ENCODE assay signal across 17 cellular contexts in the genomic region with DNA sequence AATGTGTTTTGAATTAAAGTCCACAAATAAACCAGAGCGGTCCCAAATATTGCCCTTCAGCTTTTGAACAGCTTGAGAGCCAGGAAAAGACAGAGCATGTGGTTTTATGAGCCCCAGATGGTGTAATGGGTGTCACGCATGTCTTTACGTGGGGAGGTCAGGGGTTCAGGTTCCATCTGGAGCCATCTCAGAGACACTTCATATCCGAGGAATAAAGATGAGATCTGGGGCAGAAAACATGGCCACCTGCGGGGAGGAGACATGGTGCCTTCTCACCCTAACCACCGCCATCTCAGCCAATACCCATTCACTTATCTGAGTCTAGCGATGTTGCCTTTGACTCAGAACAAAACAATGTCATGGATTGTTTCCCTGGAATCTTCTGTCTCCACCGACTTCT. TPM values are rescaled to one million over a fixed set of nuclear protein-coding genes. Genes with fewer than 3 reads are reported as not detected.
DNase-seq lines count a peak whose midpoint lies in the region; ATAC-seq and TF ChIP-seq lines count a peak whose summit lies in the region.
"Had no signal": no experiment of that assay in that cellular context is flagged by ENCODE, and none has a peak within 500 bp of the region (broad histone marks: within the 10 kb centered on the region; RNA-seq: fewer than 3 reads in every experiment).

No MANE protein-coding gene starts in this region.

- H3K27ac Mint-ChIP-seq in GM23338 (no peak overlapping the region), brain (peak overlapping the region in 3 of 5 experiments; percentile 17 to 87 (median 81))
- H3K27ac Mint-ChIP-seq: activated T-cell treated with anti-CD3 and anti-CD28 coated beads, Interleukin-2, amount 50 U/mL, for 24 hours; H9 had no signal

- CTCF ChIA-PET in AG04450 (lab: Charles Lee), result interaction anchor here (1.0 to 1.3 kb wide), 3 partner anchors 38 to 217 kb away, joined by 3 to 4 read pairs (median 4); no protein-coding TSS in a partner anchor
- CTCF ChIA-PET in GM10248 (lab: Yijun Ruan, JAX), result no interaction called here

- peaks cover 3% of the 10 kb centered on the region; the same call in 1 of the 3 replicates for H3K9me3 Mint-ChIP-seq in GM23338
- H3K9me3 Mint-ChIP-seq in brain, result peaks cover 0 to 3% (median 0%) of the 10 kb centered on the region in 5 experiments
- H3K9me3 Mint-ChIP-seq: activated T-cell treated with anti-CD3 and anti-CD28 coated beads, Interleukin-2, amount 50 U/mL, for 24 hours; H9 had no signal

- POLR2A ChIA-PET in AG04450 (lab: Yijun Ruan, JAX) (no interaction called here), GM10248 (lab: Yijun Ruan, JAX) (no interaction called here)

- TF ChIP-seq CTCF in AG04450 (IDR thresholded peaks at IDR 0.05; ENCODE audit: low read depth, low read length) (no peak), GM23338 (conservative IDR thresholded peaks at IDR 0.05; ENCODE audit: low read depth in 2 of 2) (no peak), brain (conservative IDR thresholded peaks at IDR 0.05) (no peak), lung (IDR thresholded peaks at IDR 0.05; ENCODE audit: control extremely low read depth, extremely low read depth) (no peak), GM10248 (IDR thresholded peaks at IDR 0.05; ENCODE audit: control extremely low read depth, extremely low read depth, low read depth, missing control alignments) (no peak)

- no peak overlapping the region for H3K4me2 ChIP-seq in GM23338

- no peaks in the 10 kb centered on the region for H3K79me2 ChIP-seq in GM23338 (replicated peaks; ENCODE audit: insufficient read depth)

- H3K4me1 ChIP-seq in GM23338 (ENCODE audit: insufficient read depth) (no peaks in the 10 kb centered on the region; the same call in 1 of the 2 replicates), lung (ENCODE audit: control insufficient read depth in 2 of 2, insufficient read depth in 2 of 2, low read length in 2 of 2) (no peaks in the 10 kb centered on the region)
- H3K4me1 ChIP-seq: left ventricle myocardium inferior, prostate gland, SJCRH30 had no signal

- H3K27ac ChIP-seq in AG04450 (ENCODE audit: low read depth, low read length) (peak overlapping the region; percentile 69), GM23338 (ENCODE audit: low read depth) (no peak overlapping the region), lung (ENCODE audit: low read depth in 1 of 2, low read length in 1 of 2) (no peak overlapping the region)
- H3K27ac ChIP-seq: coronary artery, left ventricle myocardium inferior, prostate gland, SJCRH30 had no signal

- H3K9me2 ChIP-seq in GM23338 (ENCODE audit: insufficient read depth), result no peaks in the 10 kb centered on the region

- H3K4me3 Mint-ChIP-seq in GM23338 (no peak overlapping the region), brain (peak overlapping the region in 2 of 5 experiments; percentile 16 to 46)
- H3K4me3 Mint-ChIP-seq: activated T-cell treated with anti-CD3 and anti-CD28 coated beads, Interleukin-2, amount 50 U/mL, for 24 hours; H9 had no signal

- peaks cover 7% of the 10 kb centered on the region for H3K9me3 ChIP-seq in AG04450 (ENCODE audit: control insufficient read depth, insufficient read depth, low read length)
- no peaks in the 10 kb centered on the region for H3K9me3 ChIP-seq in lung (ENCODE audit: control insufficient read depth in 2 of 2, insufficient read depth in 1 of 2, low read length in 1 of 2)
- H3K9me3 ChIP-seq: left ventricle myocardium inferior, prostate gland, SJCRH30 had no signal

- no peaks in the 10 kb centered on the region for H3K36me3 Mint-ChIP-seq in GM23338 (ENCODE audit: low read depth)
- H3K36me3 Mint-ChIP-seq in brain, result no peaks in the 10 kb centered on the region

- H3K4me3 ChIP-seq in AG04450 (ENCODE audit: low read depth, low read length), result no peak overlapping the region
- H3K4me3 ChIP-seq in GM23338, result no peak overlapping the region
- H3K4me3 ChIP-seq in lung, result no peak overlapping the region
- H3K4me3 ChIP-seq: coronary artery, left ventricle myocardium inferior, prostate gland, SJCRH30 had no signal

- peak overlapping the region; percentile 86 for H2AFZ ChIP-seq in GM23338

- WGBS in lung, 2 donors, result 76 to 84% methylated on average over 8 of the region's 8 CpGs

- H4K20me1 ChIP-seq in GM23338 (replicated peaks; ENCODE audit: insufficient read depth), result no peaks in the 10 kb centered on the region

- DNase-seq in AG04450 (ENCODE audit: low read depth, low spot score) (peak; percentile 62), GM23338 (ENCODE audit: low spot score) (no peak), lung (ENCODE audit: low spot score) (peak; percentile 26), GM10248 (ENCODE audit: extremely low spot score) (no peak), GF-D8 (lab: John Stamatoyannopoulos, UW) (no peak)
- no peak for DNase-seq in stimulated activated CD4-positive, alpha-beta T cell treated with anti-CD3 and anti-CD28 coated beads, Interleukin-15, amount 100 ng/mL, for 24 hours
- DNase-seq: activated CD4-positive, alpha-beta T cell treated with anti-CD3 and anti-CD28 coated beads, Interleukin-2, amount 50 U/mL, for 1 hour; activated T-cell treated with anti-CD3 and anti-CD28 coated beads, Interleukin-2, amount 50 U/mL, for 24 hours; H9; KBM-7; left ventricle myocardium inferior; NCI-H446; SJCRH30 had no signal

- no peaks in the 10 kb centered on the region for H3F3A ChIP-seq in GM23338 (replicated peaks; ENCODE audit: low read depth)

- H3K27me3 ChIP-seq in AG04450 (ENCODE audit: control insufficient read depth, insufficient read depth, low read length) (peaks cover 9% of the 10 kb centered on the region), GM23338 (ENCODE audit: insufficient read depth) (no peaks in the 10 kb centered on the region), lung (ENCODE audit: control insufficient read depth, insufficient read depth) (no peaks in the 10 kb centered on the region)

- H3K36me3 ChIP-seq in GM23338 (ENCODE audit: insufficient read depth), result no peaks in the 10 kb centered on the region
- no peaks in the 10 kb centered on the region for H3K36me3 ChIP-seq in lung (ENCODE audit: control insufficient read depth in 2 of 2, insufficient read depth in 2 of 2, low read length in 2 of 2)
- H3K36me3 ChIP-seq: left ventricle myocardium inferior, prostate gland, SJCRH30 had no signal

- H3K27me3 Mint-ChIP-seq in GM23338 (ENCODE audit: insufficient read depth, low read depth, poor library complexity) (peaks cover 2% of the 10 kb centered on the region), brain (peaks cover 12% of the 10 kb centered on the region)

- H3K4me1 Mint-ChIP-seq in GM23338, result peaks cover 2% of the 10 kb centered on the region; the same call in 2 of the 3 replicates
- no peaks in the 10 kb centered on the region for H3K4me1 Mint-ChIP-seq in brain
- H3K4me1 Mint-ChIP-seq: H9 had no signal

- ATAC-seq in GM23338, result no peak
- ATAC-seq in lung (ENCODE audit: insufficient read depth, low FRiP score), result no peak
- no peak for ATAC-seq in HG03095 (IDR thresholded peaks at IDR 0.05; ENCODE audit: unreplicated experiment)

TF ChIP-seq in GM23338, 12 proteins besides CTCF, POLR2A, EP300 and RAD21 (continues in another document):
- TF ChIP-seq ZNF331 (CRISPR knock-in tag; IDR thresholded peaks at IDR 0.05; ENCODE audit: low read depth) (no peak), CREB1 (CRISPR knock-in tag; IDR thresholded peaks at IDR 0.05; ENCODE audit: low read depth) (no peak), ETS1 (IDR thresholded peaks at IDR 0.05) (no peak), NANOG (IDR thresholded peaks at IDR 0.05; ENCODE audit: borderline replicate concordance) (no peak), POLR2AphosphoS5 (IDR thresholded peaks at IDR 0.05; ENCODE audit: low read depth) (no peak), REST (IDR thresholded peaks at IDR 0.05; ENCODE audit: unreplicated experiment) (no peak), EZH2 (IDR thresholded peaks at IDR 0.05; ENCODE audit: low read depth, unreplicated experiment) (no peak), STAT1 (IDR thresholded peaks at IDR 0.05; ENCODE audit: unreplicated experiment) (no peak), JUNB (IDR thresholded peaks at IDR 0.05; ENCODE audit: unreplicated experiment) (no peak)

RNA-seq across cellular contexts. Expression of gene ROR2, which starts 42.6 kb away (rescaled TPM):
- polyA plus RNA-seq in AG04450 (2011; rRNA removed) (9.7 and 12.3 TPM in 2 replicates), GM23338 (2016; fragmentation: Nextera tagmentation; extraction: Ambion mirVana) (6.0 and 8.1 TPM in 2 replicates), brain (ENCODE audit: insufficient read depth, low read depth, low replicate concordance) (4.8 TPM), lung (1 to 10 TPM; 2.7 to 6.3 TPM)
- polyA minus RNA-seq in AG04450 (2011; rRNA and poly(A)+ RNA removed), result 18.2 and 21.7 TPM in 2 replicates
- 15.5 and 18.8 TPM in 2 replicates for total RNA-seq in GM23338 (2014; rRNA removed; shearing (Covaris generic))
- total RNA-seq in lung, result 10 to 100 TPM; 12.1 to 32.3 TPM
- total RNA-seq: SJCRH30 had no signal

Comparison
In these comparisons a context has a peak if more than half of its experiments do, and no peak if none do; other contexts are left out.
1. DNase-seq: peak in AG04450 (single experiment) and lung (single experiment); none in GM23338 (single experiment), GM10248 (single experiment), stimulated activated CD4-positive, alpha-beta T cell treated with anti-CD3 and anti-CD28 coated beads, Interleukin-15, amount 100 ng/mL, for 24 hours (single experiment) and GF-D8 (single experiment).